8 cellular contexts compared by ENCODE assay signal in genomic region chr12:6735448-6736191, GRCh38. TPM values are rescaled to one million over a fixed set of nuclear protein-coding genes. Genes with fewer than 3 reads are reported as not detected.
DNase-seq lines count a peak whose midpoint lies in the region; ATAC-seq and TF ChIP-seq lines count a peak whose summit lies in the region.

No MANE protein-coding gene starts in this region.

- ATAC-seq in GM19328 (IDR thresholded peaks at IDR 0.05; ENCODE audit: unreplicated experiment), result no peak

- H3K9me3 ChIP-seq in SJSA1 (replicated peaks), result no peaks in the 10 kb centered on the region
- no peaks in the 10 kb centered on the region for H3K9me3 ChIP-seq in hepatocyte (ENCODE audit: low read depth)

- no peak for TF ChIP-seq EP300 in Ishikawa (IDR thresholded peaks at IDR 0.05; ENCODE audit: borderline replicate concordance)

- H3K4me2 ChIP-seq in hepatocyte, result no peak overlapping the region

- 42% methylated on average over 8 of the region's 8 CpGs for WGBS in hepatocyte (ENCODE audit: low lambda C conversion rate, missing lambda C conversion rate)

- no peak overlapping the region for H3K4me3 ChIP-seq in SJSA1
- H3K4me3 ChIP-seq in hepatocyte, result no peak overlapping the region
- no peak overlapping the region for H3K4me3 ChIP-seq in skeletal muscle cell (ENCODE audit: low read depth, low read length)

- H3K4me1 ChIP-seq in SJSA1 (replicated peaks), result peaks cover 10% of the 10 kb centered on the region
- no peaks in the 10 kb centered on the region for H3K4me1 ChIP-seq in hepatocyte (ENCODE audit: insufficient read depth)

- H3K27me3 ChIP-seq in SJSA1 (replicated peaks) (no peaks in the 10 kb centered on the region), hepatocyte (no peaks in the 10 kb centered on the region)

- H3K27ac ChIP-seq in SJSA1 (0 out of 2 replicates have a peak overlapping the region, but pooled peaks have one; percentile 7), hepatocyte (no peak overlapping the region)

- H2AFZ ChIP-seq in hepatocyte, result no peak overlapping the region

- TF ChIP-seq CTCF in hepatocyte (IDR thresholded peaks at IDR 0.05; ENCODE audit: poor library complexity), result peak; percentile 84

- H3K36me3 ChIP-seq in SJSA1, result peaks cover 24% of the 10 kb centered on the region
- no peaks in the 10 kb centered on the region for H3K36me3 ChIP-seq in hepatocyte (replicated peaks; ENCODE audit: insufficient read depth, low read depth)

- H4K20me1 ChIP-seq in hepatocyte (ENCODE audit: insufficient read depth, poor library complexity, severe bottlenecking), result no peaks in the 10 kb centered on the region

- H3K79me2 ChIP-seq in hepatocyte, result no peaks in the 10 kb centered on the region

- DNase-seq in DMS79 treated with DMSO at 0.1 percent for 48 hours (lab: John Stamatoyannopoulos, UW), result peak; percentile 90
- DNase-seq in SJSA1 (ENCODE audit: low read depth in 1 of 2, low spot score in 2 of 2), result peak in 1 of 2 experiments; percentile 44
- DNase-seq in astrocyte of the hippocampus (ENCODE audit: low read depth, low spot score), result peak; percentile 73
- peak; percentile 75 for DNase-seq in hepatocyte (ENCODE audit: low spot score)
- peak; percentile 41 for DNase-seq in skeletal muscle cell (ENCODE audit: low read depth)
- no peak for DNase-seq in NCI-H446 treated with DMSO at 0.1 percent for 48 hours (lab: John Stamatoyannopoulos, UW)

- no peaks in the 10 kb centered on the region for H3K9me2 ChIP-seq in hepatocyte (replicated peaks; ENCODE audit: insufficient read depth)

- peak; percentile 86 for TF ChIP-seq RAD21 in Ishikawa (IDR thresholded peaks at IDR 0.05; ENCODE audit: low read depth)

TF ChIP-seq in Ishikawa, 13 proteins besides CTCF, POLR2A, EP300 and RAD21:
- no peak for TF ChIP-seq FOXM1 (IDR thresholded peaks at IDR 0.05; ENCODE audit: borderline replicate concordance, low read depth)
- 0 out of 2 replicates have a peak, but pooled peaks have one; percentile 11 for TF ChIP-seq NFIC (IDR thresholded peaks at IDR 0.05)

RNA-seq across cellular contexts. Expression of gene COPS7A, which starts 11.8 kb away (rescaled TPM):
- 80.2 and 82.4 TPM in 2 replicates for total RNA-seq in SJSA1 (2014; rRNA removed; shearing (Covaris generic))
- 46.9 and 56.7 TPM in 2 replicates for total RNA-seq in hepatocyte
- 65.2 and 73.6 TPM in 2 replicates for polyA plus RNA-seq in hepatocyte

RNA-seq across cellular contexts. Expression of gene MLF2, which starts 17.3 kb away (rescaled TPM):
- 171 and 243 TPM in 2 replicates for total RNA-seq in SJSA1 (2014; rRNA removed; shearing (Covaris generic))
- total RNA-seq in hepatocyte, result 210 and 241 TPM in 2 replicates
- 508 and 535 TPM in 2 replicates for polyA plus RNA-seq in hepatocyte

RNA-seq across cellular contexts. Expression of gene PTMS, which starts 30.5 kb away (rescaled TPM):
- 243 and 442 TPM in 2 replicates for total RNA-seq in SJSA1 (2014; rRNA removed; shearing (Covaris generic))
- 179 and 180 TPM in 2 replicates for total RNA-seq in hepatocyte
- 282 and 315 TPM in 2 replicates for polyA plus RNA-seq in hepatocyte

RNA-seq across cellular contexts. Expression of gene PIANP, which starts 35.0 kb away (rescaled TPM):
- not detected in 2 replicates for total RNA-seq in SJSA1 (2014; rRNA removed; shearing (Covaris generic))
- 0.16 and 0.17 TPM in 2 replicates for total RNA-seq in hepatocyte
- polyA plus RNA-seq in hepatocyte, result 0.95 and 1.0 TPM in 2 replicates

RNA-seq across cellular contexts. Expression of gene LAG3, which starts 36.7 kb away (rescaled TPM):
- 0.13 and 0.47 TPM in 2 replicates for total RNA-seq in SJSA1 (2014; rRNA removed; shearing (Covaris generic))
- 0.52 and 0.70 TPM in 2 replicates for total RNA-seq in hepatocyte
- 0.91 and 1.2 TPM in 2 replicates for polyA plus RNA-seq in hepatocyte
